ENCODE assay signal across 13 cellular contexts in genomic region chr13:47044842-47045241, GRCh38.
A peak's percentile ranks its signal among the peaks of the same experiment; 100 is the strongest.
DNase-seq lines count a peak whose midpoint lies in the region; ATAC-seq and TF ChIP-seq lines count a peak whose summit lies in the region.
"Had no signal": no experiment of that assay in that cellular context is flagged by ENCODE, and none has a peak within 500 bp of the region (broad histone marks: within the 10 kb centered on the region; RNA-seq: fewer than 3 reads in every experiment).

No MANE protein-coding gene starts in this region.

- H3K23ac ChIP-seq in IMR-90 (ENCODE audit: low read depth, low read length) = no peak overlapping the region

- H2BK5ac ChIP-seq in IMR-90 (ENCODE audit: low read depth, low read length, poor library complexity, severe bottlenecking) = no peak overlapping the region

- H3K9me3 ChIP-seq in IMR-90 (ENCODE audit: control insufficient read depth, insufficient read depth, low read length) (no peaks in the 10 kb centered on the region), thyroid gland (no peaks in the 10 kb centered on the region)
- H3K9me3 ChIP-seq: BLaER1 treated with 17β-estradiol and CSF1 and Interleukin-3, amounts not matched to agents 10 nM and 100 nM had no signal

- no peak overlapping the region for H2AK5ac ChIP-seq in IMR-90 (ENCODE audit: low read depth, low read length)

- H3K4me3 Mint-ChIP-seq in stimulated activated memory B cell treated with anti-CD40 and anti-IgM and Interleukin-4, amounts not matched to agents 10 μg/mL and 1 μg/mL and 100 μg/mL, for 72 hours = no peak overlapping the region
- H3K4me3 Mint-ChIP-seq: B cell; CD8-positive, alpha-beta T cell; H9 had no signal

- no peak for TF ChIP-seq RAD21 in IMR-90 (IDR thresholded peaks at IDR 0.05; ENCODE audit: low read length)

- H4K20me1 ChIP-seq in IMR-90 (ENCODE audit: insufficient read depth, low read length) = no peaks in the 10 kb centered on the region
- H4K20me1 ChIP-seq: BLaER1 treated with 17β-estradiol and CSF1 and Interleukin-3, amounts not matched to agents 10 nM and 100 nM had no signal

- no TSS peak for BruUV-seq in IMR-90 (replicated peaks; lab: Mats Ljungman, UMichigan)

- no peaks in the 10 kb centered on the region for H3K79me1 ChIP-seq in IMR-90 (ENCODE audit: low read depth in 1 of 2, low read length in 2 of 2)

- no peak for DNase-seq in IMR-90
- peak; percentile 2 for DNase-seq in SK-MEL-5 (ENCODE audit: low read depth, low spot score)
- peak; percentile 34 to 37 for DNase-seq in foreskin fibroblast
- DNase-seq in thyroid gland = no peak
- DNase-seq: Calu3; CD8-positive, alpha-beta T cell; DMS79 treated with DMSO at 0.1 percent for 48 hours; GF-D8; H9 had no signal

- peaks cover 3% of the 10 kb centered on the region for H3K4me1 ChIP-seq in IMR-90 (ENCODE audit: control insufficient read depth, insufficient read depth, low read length)
- H3K4me1 ChIP-seq in thyroid gland = no peaks in the 10 kb centered on the region

- H3K27me3 Mint-ChIP-seq in stimulated activated memory B cell treated with anti-CD40 and anti-IgM and Interleukin-4, amounts not matched to agents 10 μg/mL and 1 μg/mL and 100 μg/mL, for 72 hours = peaks cover 32% of the 10 kb centered on the region

- no peak overlapping the region for H2AFZ ChIP-seq in IMR-90 (replicated peaks; ENCODE audit: low read length, poor library complexity)

- no peak overlapping the region for H3K18ac ChIP-seq in IMR-90 (ENCODE audit: low read depth, low read length)

- H3K36me3 Mint-ChIP-seq in stimulated activated memory B cell treated with anti-CD40 and anti-IgM and Interleukin-4, amounts not matched to agents 10 μg/mL and 1 μg/mL and 100 μg/mL, for 72 hours = no peaks in the 10 kb centered on the region
- H3K36me3 Mint-ChIP-seq: CD8-positive, alpha-beta T cell had no signal

- no peak overlapping the region for H4K91ac ChIP-seq in IMR-90 (ENCODE audit: insufficient read depth, low read depth, low read length)

- no peak overlapping the region for H2BK20ac ChIP-seq in IMR-90 (ENCODE audit: low read depth, low read length)

- H3K9me3 Mint-ChIP-seq in stimulated activated memory B cell treated with anti-CD40 and anti-IgM and Interleukin-4, amounts not matched to agents 10 μg/mL and 1 μg/mL and 100 μg/mL, for 72 hours = no peaks in the 10 kb centered on the region
- H3K9me3 Mint-ChIP-seq: CD8-positive, alpha-beta T cell; H9 had no signal

- POLR2A ChIA-PET in IMR-90 (lab: Charles Lee; ENCODE audit: unreplicated experiment) = no interaction called here

- H3K14ac ChIP-seq in IMR-90 (replicated peaks; ENCODE audit: low read depth, low read length) = no peak overlapping the region

- H3K9ac ChIP-seq in IMR-90 (ENCODE audit: low read depth, low read length) = no peak overlapping the region
- H3K9ac ChIP-seq: BLaER1 treated with 17β-estradiol and CSF1 and Interleukin-3, amounts not matched to agents 10 nM and 100 nM had no signal

- TF ChIP-seq CTCF in IMR-90 (conservative IDR thresholded peaks at IDR 0.05; ENCODE audit: low read depth, low read length) = no peak
- no peak for TF ChIP-seq CTCF in foreskin fibroblast (IDR thresholded peaks at IDR 0.05; ENCODE audit: low read depth, low read length)
- TF ChIP-seq CTCF in thyroid gland (IDR thresholded peaks at IDR 0.05) = no peak

- ATAC-seq in IMR-90 (ENCODE audit: low read depth) (no peak), GM18517 (IDR thresholded peaks at IDR 0.05; ENCODE audit: unreplicated experiment) (no peak)
- ATAC-seq in stimulated activated memory B cell treated with anti-CD40 and anti-IgM and Interleukin-4, amounts not matched to agents 10 μg/mL and 1 μg/mL and 100 μg/mL, for 72 hours = no peak
- ATAC-seq: CD8-positive, alpha-beta T cell had no signal

- 100% methylated on average over 1 of the region's 2 CpGs; no CpG with 5 or more reads in 1 of the 2 experiments for WGBS in IMR-90 (ENCODE audit: extremely low coverage in 2 of 2, insufficient read length in 1 of 2), 2 experiments
- 82 to 84% methylated on average over 2 of the region's 2 CpGs for WGBS in thyroid gland, 2 donors

- no peak overlapping the region for H3K27ac Mint-ChIP-seq in stimulated activated memory B cell treated with anti-CD40 and anti-IgM and Interleukin-4, amounts not matched to agents 10 μg/mL and 1 μg/mL and 100 μg/mL, for 72 hours
- H3K27ac Mint-ChIP-seq: B cell; CD8-positive, alpha-beta T cell; H9 had no signal

- dilution Hi-C loops in IMR-90 (cut with HindIII; ENCODE audit: low sequenced_read_pairs, unreplicated experiment) = no loop called here

- H3K27ac ChIP-seq in IMR-90 (ENCODE audit: insufficient read depth, low read length) (no peak overlapping the region), thyroid gland (no peak overlapping the region)
- H3K27ac ChIP-seq: BLaER1 treated with 17β-estradiol and CSF1 and Interleukin-3, amounts not matched to agents 10 nM and 100 nM had no signal

- H2BK120ac ChIP-seq in IMR-90 (ENCODE audit: low read depth, low read length) = no peak overlapping the region

- no peak overlapping the region for H3K56ac ChIP-seq in IMR-90 (ENCODE audit: extremely low read depth, insufficient read depth, low read length)

- H3K27me3 ChIP-seq in IMR-90 (ENCODE audit: control insufficient read depth, insufficient read depth, low read length) (no peaks in the 10 kb centered on the region), thyroid gland (no peaks in the 10 kb centered on the region)
- H3K27me3 ChIP-seq: BLaER1 treated with 17β-estradiol and CSF1 and Interleukin-3, amounts not matched to agents 10 nM and 100 nM had no signal

- in situ Hi-C loops in IMR-90 (cut with MboI; ENCODE audit: low sequenced_read_pairs) = no loop called here
- in situ Hi-C loops in SK-MEL-5 (cut with HindIII; ENCODE audit: low pct_unique_long_range_greater_than_20kb, low sequenced_read_pairs) = no loop called here

- no peak overlapping the region for H2AK9ac ChIP-seq in IMR-90 (replicated peaks; ENCODE audit: low read depth, low read length, poor library complexity)

- H3K4me2 ChIP-seq in IMR-90 (ENCODE audit: low read depth, low read length) = no peak overlapping the region
- H3K4me2 ChIP-seq: BLaER1 treated with 17β-estradiol and CSF1 and Interleukin-3, amounts not matched to agents 10 nM and 100 nM had no signal

- intact Hi-C loops in IMR-90 (cut with micrococcal nuclease) = no loop called here
- intact Hi-C loops in thyroid gland (cut with DNase I) = no loop called here

- no peak overlapping the region for H2BK15ac ChIP-seq in IMR-90 (ENCODE audit: low read depth, low read length)

- H3K36me3 ChIP-seq in IMR-90 (ENCODE audit: control insufficient read depth, insufficient read depth, low read length) (no peaks in the 10 kb centered on the region), thyroid gland (no peaks in the 10 kb centered on the region)
- H3K36me3 ChIP-seq: BLaER1 treated with 17β-estradiol and CSF1 and Interleukin-3, amounts not matched to agents 10 nM and 100 nM had no signal

- no peak for TF ChIP-seq POLR2A in IMR-90 (IDR thresholded peaks at IDR 0.05; ENCODE audit: low read depth, low read length)
- TF ChIP-seq POLR2A in thyroid gland (IDR thresholded peaks at IDR 0.05) = no peak

- H3K4ac ChIP-seq in IMR-90 (ENCODE audit: low read depth, low read length) = no peak overlapping the region

- no peak overlapping the region for H4K5ac ChIP-seq in IMR-90 (ENCODE audit: low read depth, low read length)

- no peaks in the 10 kb centered on the region for H3K9me1 ChIP-seq in IMR-90 (ENCODE audit: insufficient read depth, low read length)

- H3K4me3 ChIP-seq in IMR-90 (ENCODE audit: insufficient read depth, low read depth, low read length) (no peak overlapping the region), foreskin fibroblast (ENCODE audit: low read depth in 1 of 2, low read length in 2 of 2) (no peak overlapping the region), thyroid gland (replicated peaks in 1 of 3) (no peak overlapping the region)
- H3K4me3 ChIP-seq: BLaER1 treated with 17β-estradiol and CSF1 and Interleukin-3, amounts not matched to agents 10 nM and 100 nM had no signal

- no peaks in the 10 kb centered on the region for H3K4me1 Mint-ChIP-seq in stimulated activated memory B cell treated with anti-CD40 and anti-IgM and Interleukin-4, amounts not matched to agents 10 μg/mL and 1 μg/mL and 100 μg/mL, for 72 hours
- H3K4me1 Mint-ChIP-seq: B cell had no signal

- CTCF ChIA-PET in IMR-90 (lab: Yijun Ruan, JAX) = interaction anchor here (0.5 to 0.6 kb wide), 2 partner anchors 246 to 489 kb away, joined by 4 to 5 read pairs; no protein-coding TSS in a partner anchor

- no peak overlapping the region for H4K8ac ChIP-seq in IMR-90 (ENCODE audit: low read depth in 2 of 2, low read length in 2 of 2)

TF ChIP-seq in IMR-90, 13 proteins besides CTCF, POLR2A, EP300 and RAD21:
- TF ChIP-seq MXI1 (IDR thresholded peaks at IDR 0.05; ENCODE audit: borderline replicate concordance, low read depth, low read length) (no peak), CEBPB (IDR thresholded peaks at IDR 0.05; ENCODE audit: low read depth, low read length) (peak; percentile 75)

Comparison
In these comparisons a context has a peak if more than half of its experiments do, and no peak if none do; other contexts are left out.
1. DNase-seq: peak in SK-MEL-5 (single experiment) and foreskin fibroblast (2 of 2); none in IMR-90 (single experiment) and thyroid gland (0 of 2).